In the genomic region with DNA sequence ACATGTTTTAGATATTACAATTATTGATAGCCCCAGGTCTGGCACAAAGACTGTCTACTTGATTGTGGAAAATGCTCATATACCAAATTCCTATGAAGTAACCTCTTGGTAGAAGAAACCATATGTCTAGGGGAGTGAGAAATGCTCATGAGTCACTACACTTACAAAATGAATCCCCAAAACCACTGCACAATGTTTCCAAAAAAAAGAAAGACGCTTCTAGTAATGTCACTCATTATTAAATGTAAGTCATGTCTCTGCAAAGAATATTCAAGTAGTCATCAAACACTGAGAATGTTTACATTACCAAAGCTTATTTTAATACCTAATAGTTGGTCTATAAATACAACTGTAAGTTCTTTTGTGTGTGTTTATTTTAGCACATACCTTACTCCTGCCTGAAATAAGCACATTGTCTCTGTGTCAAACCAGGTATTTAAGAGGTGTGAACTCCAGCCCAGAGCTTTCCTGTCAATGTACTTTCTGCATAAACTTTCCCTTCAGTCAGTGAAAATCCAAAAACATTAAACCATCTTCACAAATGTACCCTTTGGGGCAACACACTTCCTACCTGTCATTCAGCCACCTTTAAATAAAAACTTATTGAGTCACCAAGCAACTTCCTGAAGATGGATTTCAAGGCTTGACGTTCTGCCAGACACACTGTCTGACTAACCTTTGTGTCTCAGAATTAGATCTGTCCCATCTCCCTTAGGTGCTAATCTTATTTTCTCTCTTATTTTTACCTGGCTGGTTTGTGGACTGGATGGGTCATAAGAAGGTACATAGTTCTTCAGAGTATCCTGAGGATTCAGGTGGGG, we compare ENCODE assay signal across 17 cellular contexts.
DNase-seq lines count a peak whose midpoint lies in the region; ATAC-seq, FAIRE-seq and TF ChIP-seq lines count a peak whose summit lies in the region.
"Had no signal": no experiment of that assay in that cellular context is flagged by ENCODE, and none has a peak within 500 bp of the region (broad histone marks: within the 10 kb centered on the region; RNA-seq: fewer than 3 reads in every experiment).

No MANE protein-coding gene starts in this region.

- DNase-seq in EL = peak; percentile 5
- DNase-seq in RWPE2 (ENCODE audit: low spot score) = no peak
- no peak for DNase-seq in H1 (ENCODE audit: low read depth in 1 of 2, low spot score in 2 of 2)
- no peak for DNase-seq in left lung
- DNase-seq in NCI-H128 (lab: John Stamatoyannopoulos, UW; ENCODE audit: unreplicated experiment) = no peak
- no peak for DNase-seq in stimulated activated CD4-positive, alpha-beta T cell treated with anti-CD3 and anti-CD28 coated beads, Interleukin-1b, Interleukin-23, amount 100 ng/mL, for 48 hours
- DNase-seq: activated naive CD8-positive, alpha-beta T cell treated with anti-CD3 and anti-CD28 coated beads, Interleukin-2, amount 10 ng/mL, durations not matched to agents 7 days and 5 days; activated T-cell treated with anti-CD3 and anti-CD28 coated beads, Interleukin-2, amount 50 U/mL, for 24 hours; AML-193; hypothalamus; left colon; NCI-H2029; NCI-H524 had no signal

- H3K79me1 ChIP-seq in H1 (ENCODE audit: low read depth, low read length) = no peaks in the 10 kb centered on the region

- no peak overlapping the region for H2BK12ac ChIP-seq in H1 (ENCODE audit: low read depth, low read length)

- no peak for TF ChIP-seq POLR2A in H1 (IDR thresholded peaks at IDR 0.05; ENCODE audit: control extremely low read depth in 1 of 2, low read depth in 2 of 2, low read length in 2 of 2)

- ATAC-seq in RWPE2 (ENCODE audit: low read depth) (peak; percentile 83), left lung (peak; percentile 51), HG03432 (IDR thresholded peaks at IDR 0.05; ENCODE audit: unreplicated experiment) (no peak), GM19467 (IDR thresholded peaks at IDR 0.05; ENCODE audit: unreplicated experiment) (no peak)
- ATAC-seq: left colon had no signal

- H2AK5ac ChIP-seq in H1 (ENCODE audit: low read depth, low read length) = no peak overlapping the region

- no peak for TF ChIP-seq EP300 in H1 (IDR thresholded peaks at IDR 0.05; ENCODE audit: borderline replicate concordance in 1 of 2, low read depth in 2 of 2, low read length in 2 of 2)

- no peaks in the 10 kb centered on the region for H3K27me3 ChIP-seq in RWPE2 (ENCODE audit: insufficient read depth, poor library complexity, severe bottlenecking)
- H3K27me3 ChIP-seq in H1 (replicated peaks in 1 of 4; ENCODE audit: control insufficient read depth in 3 of 4, extremely low read depth in 1 of 4, insufficient read depth in 3 of 4, low read length in 3 of 4) = no peaks in the 10 kb centered on the region
- no peaks in the 10 kb centered on the region for H3K27me3 ChIP-seq in left lung

- intact Hi-C loops in left lung (cut with DNase I) = no loop called here

- H2BK15ac ChIP-seq in H1 (ENCODE audit: low read length) = no peak overlapping the region

- no peak overlapping the region for H4K5ac ChIP-seq in H1 (ENCODE audit: insufficient read length, low read depth, low read length)

- H4K8ac ChIP-seq in H1 (ENCODE audit: extremely low read depth, insufficient read depth, low read length) = peak overlapping the region; percentile 65; the same call in 1 of the 2 replicates

- peak overlapping the region; percentile 75 for H3K27ac ChIP-seq in RWPE2 (ENCODE audit: poor library complexity, severe bottlenecking)
- H3K27ac ChIP-seq in H1 (ENCODE audit: low read depth, low read length) = no peak overlapping the region
- H3K27ac ChIP-seq in left lung = no peak overlapping the region

- H3K79me2 ChIP-seq in H1 (ENCODE audit: control insufficient read depth in 1 of 2, insufficient read depth in 2 of 2, low read length in 2 of 2) = no peaks in the 10 kb centered on the region

- no peak overlapping the region for H2BK5ac ChIP-seq in H1 (ENCODE audit: low read depth, low read length)

- no peak for FAIRE-seq in H1 (lab: Jason Lieb, UNC)
- FAIRE-seq: GM18507 had no signal

- no peaks in the 10 kb centered on the region for H4K20me1 ChIP-seq in H1 (replicated peaks in 1 of 2; ENCODE audit: control insufficient read depth in 1 of 2, insufficient read depth in 2 of 2, low read length in 2 of 2)

- H3K4me3 ChIP-seq in RWPE2 (ENCODE audit: severe bottlenecking) = no peak overlapping the region
- H3K4me3 ChIP-seq in H1 (ENCODE audit: extremely low read depth in 1 of 4, insufficient read depth in 2 of 4, low read depth in 3 of 4, low read length in 4 of 4) = no peak overlapping the region
- H3K4me3 ChIP-seq in left lung = no peak overlapping the region
- H3K4me3 ChIP-seq: skin epidermis had no signal

- H3K23ac ChIP-seq in H1 (ENCODE audit: insufficient read length) = no peak overlapping the region

- H3K23me2 ChIP-seq in H1 (ENCODE audit: low read depth, low read length) = no peaks in the 10 kb centered on the region

- CTCF ChIA-PET in H1 (lab: Charles Lee; ENCODE audit: partially characterized antibody) = interaction anchor here (0.6 to 2.6 kb wide), 6 partner anchors 27 to 233 kb away, joined by 3 to 8 read pairs (median 4); no protein-coding TSS in a partner anchor

- no peak overlapping the region for H2BK20ac ChIP-seq in H1 (ENCODE audit: low read length)

- TF ChIP-seq CTCF in RWPE2 (IDR thresholded peaks at IDR 0.05; ENCODE audit: poor library complexity, severe bottlenecking) (no peak), H1 (IDR thresholded peaks at IDR 0.05; ENCODE audit: control extremely low read depth in 1 of 3, insufficient read depth in 1 of 3, low read depth in 1 of 3, low read length in 3 of 3) (no peak), left lung (IDR thresholded peaks at IDR 0.05) (no peak)

- no peak overlapping the region for H2AFZ ChIP-seq in H1 (ENCODE audit: low read length)

- H3K18ac ChIP-seq in H1 (ENCODE audit: extremely low read depth, low read length) = no peak overlapping the region

- H3K14ac ChIP-seq in H1 (ENCODE audit: insufficient read length) = no peak overlapping the region

- H3K9me3 ChIP-seq in RWPE2 (ENCODE audit: severe bottlenecking) = no peaks in the 10 kb centered on the region
- no peaks in the 10 kb centered on the region for H3K9me3 ChIP-seq in H1 (ENCODE audit: insufficient read depth in 2 of 2, low read depth in 1 of 2, low read length in 1 of 2)
- no peaks in the 10 kb centered on the region for H3K9me3 ChIP-seq in left lung

- POLR2A ChIA-PET in H1 (lab: Charles Lee; ENCODE audit: partially characterized antibody) = no interaction called here

- H3K36me3 ChIP-seq in RWPE2 (ENCODE audit: low read depth) (peaks cover 86% of the 10 kb centered on the region), H1 (ENCODE audit: control insufficient read depth in 2 of 4, insufficient read depth in 4 of 4, low read length in 3 of 4) (peaks cover 0 to 3% (median 0%) of the 10 kb centered on the region in 4 experiments; a peak in 1 of 8 replicates), left lung (peaks cover 0 to 15% of the 10 kb centered on the region in 2 donors)

- TF ChIP-seq RAD21 in H1 (IDR thresholded peaks at IDR 0.05 in 1 of 2, conservative IDR thresholded peaks at IDR 0.05 in 1 of 2; ENCODE audit: low read depth in 2 of 2, low read length in 2 of 2) = no peak

- H3K9ac ChIP-seq in H1 (replicated peaks in 1 of 4; ENCODE audit: extremely low read depth in 1 of 4, low read depth in 3 of 4, low read length in 3 of 4) = no peak overlapping the region

- H4K91ac ChIP-seq in H1 (replicated peaks; ENCODE audit: insufficient read length, low read length) = no peak overlapping the region

- no peak overlapping the region for H3K4ac ChIP-seq in H1 (replicated peaks; ENCODE audit: insufficient read length, low read depth, low read length)

- H3K4me2 ChIP-seq in H1 (ENCODE audit: insufficient read depth in 1 of 2, low read depth in 2 of 2, low read length in 2 of 2) = no peak overlapping the region

- H3K4me1 ChIP-seq in RWPE2 (ENCODE audit: insufficient read depth, poor library complexity, severe bottlenecking) = peaks cover 22% of the 10 kb centered on the region
- H3K4me1 ChIP-seq in H1 (replicated peaks in 1 of 4; ENCODE audit: control insufficient read depth in 3 of 4, insufficient read depth in 4 of 4, low read length in 3 of 4) = peaks cover 0 to 4% (median 0%) of the 10 kb centered on the region in 4 experiments; a peak in 4 of 7 replicates
- peaks cover 0 to 6% of the 10 kb centered on the region in 2 donors for H3K4me1 ChIP-seq in left lung

- H2BK120ac ChIP-seq in H1 (replicated peaks; ENCODE audit: low read depth, low read length) = no peak overlapping the region

- WGBS in H1 (ENCODE audit: extremely low coverage in 1 of 2, insufficient coverage in 1 of 2, insufficient read length in 1 of 2, insufficient replicate concordance in 2 of 2, low coverage in 1 of 2, low lambda C conversion rate in 2 of 2, missing lambda C conversion rate in 1 of 2), 2 experiments = 95% methylated on average over 2 of the region's 2 CpGs; no CpG with 5 or more reads in 1 of the 2 experiments

- H3K56ac ChIP-seq in H1 (replicated peaks; ENCODE audit: insufficient read length, low read depth, low read length) = no peak overlapping the region

TF ChIP-seq in H1, 55 proteins besides CTCF, POLR2A, EP300 and RAD21 (continues in another document):
- TF ChIP-seq JUN (IDR thresholded peaks at IDR 0.05; ENCODE audit: low read depth, low read length) (no peak), POU5F1 (IDR thresholded peaks at IDR 0.05; ENCODE audit: low read depth, low read length) (no peak)

Comparison
In these comparisons a context has a peak if more than half of its experiments do, and no peak if none do; other contexts are left out.
1. ATAC-seq: peak in RWPE2 (single experiment) and left lung (single experiment); none in HG03432 (single experiment) and GM19467 (single experiment).